ENCODE assay signal across 16 cellular contexts in genomic region chr3:159816507-159816906, GRCh38. TPM values are rescaled to one million over a fixed set of nuclear protein-coding genes. Genes with fewer than 3 reads are reported as not detected.
DNase-seq lines count a peak whose midpoint lies in the region; ATAC-seq and TF ChIP-seq lines count a peak whose summit lies in the region.
"Had no signal": no experiment of that assay in that cellular context is flagged by ENCODE, and none has a peak within 500 bp of the region (broad histone marks: within the 10 kb centered on the region; RNA-seq: fewer than 3 reads in every experiment).

No MANE protein-coding gene starts in this region.

- H3K27me3 ChIP-seq in breast epithelium (no peaks in the 10 kb centered on the region), hepatocyte (no peaks in the 10 kb centered on the region), trophoblast cell (ENCODE audit: insufficient read depth, low read length) (no peaks in the 10 kb centered on the region)
- H3K27me3 ChIP-seq: BLaER1 had no signal

- no peak overlapping the region for H3K4me3 ChIP-seq in breast epithelium
- no peak overlapping the region for H3K4me3 ChIP-seq in hepatocyte
- no peak overlapping the region for H3K4me3 ChIP-seq in trophoblast cell (ENCODE audit: low read depth, low read length)
- H3K4me3 ChIP-seq: A549, BLaER1, GM23248, HAP-1 had no signal

- H3K4ac ChIP-seq in trophoblast cell (ENCODE audit: low read depth, low read length), result no peak overlapping the region

- intact Hi-C loops in MCF 10A (cut with micrococcal nuclease) (no loop called here), breast epithelium (cut with DNase I; ENCODE audit: low total_unique reads) (no loop called here)

- CTCF ChIA-PET in MCF 10A (lab: Yijun Ruan, JAX), result interaction anchor here (0.5 to 4.7 kb wide), 9 partner anchors 11 to 1149 kb away, joined by 3 to 27 read pairs (median 4); partner anchors contain the start of gene IL12A

- H3K4me1 Mint-ChIP-seq in MCF 10A (ENCODE audit: insufficient read depth, unreplicated experiment), result peaks cover 27% of the 10 kb centered on the region
- H3K4me1 Mint-ChIP-seq: CD14-positive monocyte; CD4-positive, alpha-beta memory T cell had no signal

- peak overlapping the region; percentile 29 for H3K27ac Mint-ChIP-seq in MCF 10A (ENCODE audit: low read depth, unreplicated experiment)
- H3K27ac Mint-ChIP-seq: CD14-positive monocyte; CD4-positive, alpha-beta memory T cell had no signal

- no peak for TF ChIP-seq CTCF in MCF 10A (IDR thresholded peaks at IDR 0.05; ENCODE audit: unreplicated experiment)
- TF ChIP-seq CTCF in breast epithelium (IDR thresholded peaks at IDR 0.05), result no peak
- TF ChIP-seq CTCF in hepatocyte (IDR thresholded peaks at IDR 0.05; ENCODE audit: poor library complexity), result no peak

- H4K91ac ChIP-seq in trophoblast cell (ENCODE audit: low read depth, low read length), result peak overlapping the region; percentile 35

- no peak overlapping the region for H4K12ac ChIP-seq in trophoblast cell (ENCODE audit: low read depth, low read length)

- no peak for TF ChIP-seq POLR2A in breast epithelium (IDR thresholded peaks at IDR 0.05)

- H4K8ac ChIP-seq in trophoblast cell (ENCODE audit: low read depth, low read length), result no peak overlapping the region

- H3K4me1 ChIP-seq in breast epithelium (peaks cover 0 to 9% of the 10 kb centered on the region in 2 donors), hepatocyte (ENCODE audit: insufficient read depth) (peaks cover 3% of the 10 kb centered on the region), trophoblast cell (ENCODE audit: control insufficient read depth in 1 of 2, insufficient read depth in 2 of 2, low read length in 2 of 2) (peaks cover 17 to 32% of the 10 kb centered on the region in 2 experiments)

- no peak overlapping the region for H2BK12ac ChIP-seq in trophoblast cell (ENCODE audit: low read length)

- H3K27ac ChIP-seq in breast epithelium (no peak overlapping the region), hepatocyte (peak overlapping the region; percentile 18), trophoblast cell (ENCODE audit: low read depth, low read length) (peak overlapping the region; percentile 33)
- H3K27ac ChIP-seq: 22Rv1, A549, BLaER1, GM23248 had no signal

- H2BK5ac ChIP-seq in trophoblast cell (ENCODE audit: low read depth, low read length, poor library complexity), result no peak overlapping the region

- H3K79me2 ChIP-seq in hepatocyte (peaks cover 10% of the 10 kb centered on the region), trophoblast cell (ENCODE audit: control insufficient read depth, insufficient read depth, low read length, poor library complexity) (peaks cover 5% of the 10 kb centered on the region)

- H3K4me2 ChIP-seq in hepatocyte, result no peak overlapping the region
- H3K4me2 ChIP-seq in trophoblast cell (ENCODE audit: low read length), result peak overlapping the region; percentile 16
- H3K4me2 ChIP-seq: A549, BLaER1 had no signal

- H3K36me3 ChIP-seq in breast epithelium (no peaks in the 10 kb centered on the region), hepatocyte (replicated peaks; ENCODE audit: insufficient read depth, low read depth) (no peaks in the 10 kb centered on the region), trophoblast cell (ENCODE audit: control insufficient read depth in 1 of 2, insufficient read depth in 2 of 2, low read length in 2 of 2) (no peaks in the 10 kb centered on the region)
- H3K36me3 ChIP-seq: BLaER1, HAP-1 had no signal

- no peak overlapping the region for H3K14ac ChIP-seq in trophoblast cell (ENCODE audit: low read length)

- no TSS peak for BruUV-seq in MCF 10A (replicated peaks; lab: Mats Ljungman, UMichigan)

- H3K36me3 Mint-ChIP-seq in MCF 10A (ENCODE audit: insufficient read depth, unreplicated experiment), result peaks cover 6% of the 10 kb centered on the region
- H3K36me3 Mint-ChIP-seq: CD14-positive monocyte; CD4-positive, alpha-beta memory T cell had no signal

- 77% methylated on average over 3 of the region's 3 CpGs for WGBS in hepatocyte (ENCODE audit: low lambda C conversion rate, missing lambda C conversion rate)
- WGBS in trophoblast cell (ENCODE audit: extremely low coverage, insufficient coverage, insufficient read length), result no CpG with 5 or more reads among the region's 3 CpGs

- no peaks in the 10 kb centered on the region for H3K9me2 ChIP-seq in hepatocyte (replicated peaks; ENCODE audit: insufficient read depth)

- no peak for DNase-seq in MCF 10A (ENCODE audit: unreplicated experiment)
- no peak for DNase-seq in breast epithelium (ENCODE audit: low spot score in 2 of 2)
- no peak for DNase-seq in hepatocyte (ENCODE audit: low spot score)
- peak; percentile 82 to 92 for DNase-seq in trophoblast cell
- DNase-seq in DMS153 treated with DMSO at 0.1 percent for 48 hours (lab: John Stamatoyannopoulos, UW; ENCODE audit: unreplicated experiment), result no peak
- DNase-seq in HPDE6-E6E7 (ENCODE audit: extremely low spot score), result no peak
- DNase-seq in medulla oblongata (ENCODE audit: extremely low spot score), result no peak
- DNase-seq: Calu3; CD4-positive, alpha-beta memory T cell; GM23248 had no signal

- H2AK5ac ChIP-seq in trophoblast cell (ENCODE audit: low read length), result no peak overlapping the region

- H3K9me3 ChIP-seq in breast epithelium (no peaks in the 10 kb centered on the region), hepatocyte (ENCODE audit: low read depth) (no peaks in the 10 kb centered on the region), trophoblast cell (ENCODE audit: insufficient read depth, low read depth, low read length) (no peaks in the 10 kb centered on the region)
- H3K9me3 ChIP-seq: A549, BLaER1, HAP-1 had no signal

- no peak overlapping the region for H3K9ac ChIP-seq in trophoblast cell (ENCODE audit: low read length)
- H3K9ac ChIP-seq: BLaER1, GM23248 had no signal

- H2BK120ac ChIP-seq in trophoblast cell (ENCODE audit: insufficient read depth, low read length, poor library complexity), result no peak overlapping the region

- H4K20me1 ChIP-seq in hepatocyte (ENCODE audit: insufficient read depth, poor library complexity, severe bottlenecking), result no peaks in the 10 kb centered on the region
- H4K20me1 ChIP-seq: BLaER1 had no signal

- no peaks in the 10 kb centered on the region for H3K9me3 Mint-ChIP-seq in MCF 10A (ENCODE audit: unreplicated experiment)
- H3K9me3 Mint-ChIP-seq: CD14-positive monocyte; CD4-positive, alpha-beta memory T cell had no signal

- H3K79me1 ChIP-seq in trophoblast cell (ENCODE audit: low read length), result peaks cover 24% of the 10 kb centered on the region

- H3K4me3 Mint-ChIP-seq in MCF 10A (ENCODE audit: unreplicated experiment), result no peak overlapping the region
- H3K4me3 Mint-ChIP-seq: CD14-positive monocyte; CD4-positive, alpha-beta memory T cell had no signal

- no peak overlapping the region for H3K23ac ChIP-seq in trophoblast cell (ENCODE audit: low read length)

- POLR2A ChIA-PET in MCF 10A (lab: Yijun Ruan, JAX), result interaction anchor here (0.7 to 1.3 kb wide), 2 partner anchors 9 to 569 kb away, joined by 3 to 5 read pairs; no protein-coding TSS in a partner anchor

- H2AFZ ChIP-seq in hepatocyte (no peak overlapping the region), trophoblast cell (ENCODE audit: insufficient read depth, low read length, poor library complexity) (no peak overlapping the region)
- H2AFZ ChIP-seq: GM23248 had no signal

- no peak overlapping the region for H3K18ac ChIP-seq in trophoblast cell (ENCODE audit: low read length)

- H3K27me3 Mint-ChIP-seq in MCF 10A (ENCODE audit: insufficient read depth, unreplicated experiment), result no peaks in the 10 kb centered on the region

- no peak for ATAC-seq in GM18868 (IDR thresholded peaks at IDR 0.05; ENCODE audit: unreplicated experiment)
- ATAC-seq: A549 had no signal

RNA-seq across cellular contexts. Expression of gene SCHIP1, which starts 23.2 kb away (rescaled TPM):
- total RNA-seq in MCF 10A (2022) (1.2 and 5.9 TPM in 2 replicates), breast epithelium (10 to 100 TPM in 1 of 3 donors, 1 to 10 TPM in 2; 1.6 to 14.2 (median 8.8) TPM), hepatocyte (3.8 and 12.6 TPM in 2 replicates)
- 4.3 and 5.2 TPM in 2 replicates for polyA plus RNA-seq in hepatocyte
- 12.8 and 13.8 TPM in 2 replicates for polyA plus RNA-seq in trophoblast cell (2013)
- total RNA-seq: CD4-positive, alpha-beta memory T cell had no signal
- polyA plus RNA-seq: CD14-positive monocyte; CD4-positive, alpha-beta memory T cell had no signal

Comparison
In these comparisons a context has a peak if more than half of its experiments do, and no peak if none do; other contexts are left out.
1. DNase-seq: peak in trophoblast cell (2 of 2); none in MCF 10A (single experiment), breast epithelium (0 of 2), hepatocyte (single experiment), DMS153 treated with DMSO at 0.1 percent for 48 hours (single experiment), HPDE6-E6E7 (single experiment) and medulla oblongata (single experiment).
2. H3K27ac ChIP-seq: peak in hepatocyte (single experiment) and trophoblast cell (single experiment); none in breast epithelium (0 of 2).